In genomic region chr9:68546596-68547390, GRCh38 we compare ENCODE assay signal across 8 cellular contexts. TPM values are rescaled to one million over a fixed set of nuclear protein-coding genes. Genes with fewer than 3 reads are reported as not detected.
DNase-seq lines count a peak whose midpoint lies in the region; ATAC-seq and TF ChIP-seq lines count a peak whose summit lies in the region.

No MANE protein-coding gene starts in this region.

- DNase-seq in OCI-M1 (lab: John Stamatoyannopoulos, UW) (peak; percentile 43), medulla oblongata (ENCODE audit: extremely low spot score) (peak; percentile 77), NCI-H1417 treated with DMSO at 0.1 percent for 48 hours (lab: John Stamatoyannopoulos, UW) (no peak), islet precursor cell (no peak)
- DNase-seq in CD8-positive, alpha-beta T cell = no peak
- no peak for DNase-seq in activated naive CD4-positive, alpha-beta T cell treated with anti-CD3 and anti-CD28 coated beads, Interleukin-2, amount 50 U/mL, for 16 hours

- H3K27ac Mint-ChIP-seq in CD8-positive, alpha-beta T cell = no peak overlapping the region

- CTCF ChIA-PET in CD8-positive, alpha-beta T cell (lab: Charles Lee) = no interaction called here

- no peak for TF ChIP-seq CTCF in CD8-positive, alpha-beta T cell (IDR thresholded peaks at IDR 0.05)

- H3K27ac ChIP-seq in CD8-positive, alpha-beta T cell (ENCODE audit: low read depth, low read length) = no peak overlapping the region

- H3K4me3 Mint-ChIP-seq in CD8-positive, alpha-beta T cell = no peak overlapping the region

- no peaks in the 10 kb centered on the region for H3K9me3 Mint-ChIP-seq in CD8-positive, alpha-beta T cell

- H3K9me3 ChIP-seq in CD8-positive, alpha-beta T cell (ENCODE audit: low read length) = no peaks in the 10 kb centered on the region

- ATAC-seq in GM18868 (IDR thresholded peaks at IDR 0.05; ENCODE audit: unreplicated experiment) = peak; percentile 77
- ATAC-seq in HG02852 (IDR thresholded peaks at IDR 0.05; ENCODE audit: unreplicated experiment) = peak; percentile 76
- no peak for ATAC-seq in CD8-positive, alpha-beta T cell

- H3K27me3 Mint-ChIP-seq in CD8-positive, alpha-beta T cell (ENCODE audit: low read depth) = peaks cover 12% of the 10 kb centered on the region

- H3K36me3 ChIP-seq in CD8-positive, alpha-beta T cell (ENCODE audit: insufficient read depth, low read length) = no peaks in the 10 kb centered on the region

- H3K27me3 ChIP-seq in CD8-positive, alpha-beta T cell (ENCODE audit: insufficient read depth, low read length) = no peaks in the 10 kb centered on the region

- intact Hi-C loops in CD8-positive, alpha-beta T cell (cut with DNase I, micrococcal nuclease) = no loop called here

- H3K4me1 Mint-ChIP-seq in CD8-positive, alpha-beta T cell (ENCODE audit: low read depth) = no peaks in the 10 kb centered on the region

- no peaks in the 10 kb centered on the region for H3K36me3 Mint-ChIP-seq in CD8-positive, alpha-beta T cell

- H3K4me1 ChIP-seq in CD8-positive, alpha-beta T cell (ENCODE audit: insufficient read depth, low read length) = no peaks in the 10 kb centered on the region

- POLR2A ChIA-PET in CD8-positive, alpha-beta T cell (lab: Charles Lee) = no interaction called here

- no peak overlapping the region for H3K4me3 ChIP-seq in CD8-positive, alpha-beta T cell (ENCODE audit: low read depth, low read length)

RNA-seq across cellular contexts. Expression of gene TMEM252, which starts 6.1 kb away (rescaled TPM):
- total RNA-seq in CD8-positive, alpha-beta T cell = not detected

Comparison
In these comparisons a context has a peak if more than half of its experiments do, and no peak if none do; other contexts are left out.
1. DNase-seq: peak in OCI-M1 (single experiment) and medulla oblongata (single experiment); none in CD8-positive, alpha-beta T cell (0 of 7), NCI-H1417 treated with DMSO at 0.1 percent for 48 hours (single experiment), activated naive CD4-positive, alpha-beta T cell treated with anti-CD3 and anti-CD28 coated beads, Interleukin-2, amount 50 U/mL, for 16 hours (single experiment) and islet precursor cell (single experiment).